19 cellular contexts compared by ENCODE assay signal in genomic region chr10:125811251-125811650, GRCh38. TPM values are rescaled to one million over a fixed set of nuclear protein-coding genes. Genes with fewer than 3 reads are reported as not detected.
"Had no signal": no experiment of that assay in that cellular context is flagged by ENCODE, and none has a peak within 500 bp of the region (broad histone marks: within the 10 kb centered on the region; RNA-seq: fewer than 3 reads in every experiment).

No MANE protein-coding gene starts in this region.

- ATAC-seq: activated T-helper 17 cell treated with anti-CD3 and anti-CD28 coated beads, Interleukin-2, amount 50 U/mL, for 72 hours; natural killer cell treated with Interleukin-12 subunit alpha and Interleukin-12 subunit beta and Interleukin-15 and Interleukin-18, amount 100 ng/mL, for 72 hours had no signal

- FAIRE-seq: astrocyte, bronchial epithelial cell had no signal

- DNase-seq: activated CD4-positive, alpha-beta T cell treated with anti-CD3 and anti-CD28 coated beads for 1 hour; activated CD4-positive, alpha-beta T cell treated with anti-CD3 and anti-CD28 coated beads, Interleukin-2, amount 50 U/mL, for 4 hours; activated naive CD4-positive, alpha-beta T cell treated with Interleukin-2 at 50 U/mL for 16 hours; dermis blood vessel endothelial cell; endodermal cell; left ventricle myocardium inferior; stimulated activated CD4-positive, alpha-beta T cell treated with anti-CD3 and anti-CD28 coated beads, Interleukin-15, amount 100 ng/mL, for 24 hours; stimulated activated CD4-positive, alpha-beta T cell treated with anti-CD3 and anti-CD28 coated beads, Interleukin-4, amount 100 ng/mL, for 1 hour; stimulated activated naive CD4-positive, alpha-beta T cell; T-helper 9 cell; tibial artery; uterus had no signal

- H3K36me3 ChIP-seq: uterus had no signal

- H3K9me3 ChIP-seq: left ventricle myocardium inferior, right atrium auricular region, tibial artery, uterus had no signal

- H3K27ac ChIP-seq: left ventricle myocardium inferior, right atrium auricular region, tibial artery, uterus had no signal

- H3K27me3 ChIP-seq: right atrium auricular region, tibial artery, uterus had no signal

- H3K4me1 ChIP-seq: left ventricle myocardium inferior, right atrium auricular region, tibial artery, uterus had no signal

- H3K4me3 ChIP-seq: left ventricle myocardium inferior, right atrium auricular region, skin epidermis, tibial artery, uterus had no signal

RNA-seq across cellular contexts. Expression of gene MMP21, which starts 35.6 kb away (rescaled TPM):
- total RNA-seq: activated T-helper 17 cell treated with anti-CD3 and anti-CD28 coated beads, Interleukin-2, amount 50 U/mL, for 72 hours; astrocyte; bronchial epithelial cell; chondrocyte; endodermal cell; left ventricle myocardium inferior had no signal
